ENCODE assay signal across 9 cellular contexts in the genomic region with DNA sequence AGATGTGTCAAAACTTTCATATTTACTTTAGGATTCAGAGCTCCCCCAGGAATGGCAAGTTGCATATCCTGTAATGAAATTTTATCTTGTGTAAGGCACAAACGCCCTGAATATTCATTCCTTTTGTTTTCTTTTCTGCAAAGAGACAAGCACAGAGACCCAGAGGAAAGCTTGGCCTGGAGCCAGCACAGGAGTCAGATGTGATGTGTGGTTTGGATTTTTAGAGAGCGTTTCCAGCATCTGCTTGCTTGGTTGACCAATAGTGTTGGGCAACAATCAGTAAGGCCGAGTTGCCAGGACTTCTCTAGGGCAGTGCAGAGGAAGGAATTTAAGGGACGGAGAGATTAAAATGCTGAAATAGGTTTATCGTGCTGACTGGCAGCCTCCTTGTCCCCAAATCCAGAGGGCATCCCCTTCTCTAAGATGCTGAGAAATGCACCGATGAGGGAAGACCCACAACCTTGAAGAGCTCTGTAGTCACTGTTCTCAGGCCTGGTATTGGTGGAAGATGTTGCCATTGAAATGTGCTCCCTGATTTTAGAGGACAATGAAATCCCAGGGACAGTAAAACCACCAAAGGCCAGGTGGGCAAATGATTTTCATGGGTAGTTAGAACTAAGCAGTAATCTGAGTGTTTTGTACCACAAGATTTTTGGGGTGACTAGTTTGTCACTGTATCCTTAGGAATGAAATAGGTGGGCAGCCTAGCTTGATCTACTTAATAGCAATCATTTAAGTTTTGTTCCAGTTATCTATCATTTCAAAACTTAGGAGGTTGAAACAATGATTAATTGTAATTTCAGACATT. TPM values are rescaled to one million over a fixed set of nuclear protein-coding genes. Genes with fewer than 3 reads are reported as not detected.
A peak's percentile ranks its signal among the peaks of the same experiment; 100 is the strongest.
DNase-seq lines count a peak whose midpoint lies in the region; FAIRE-seq and TF ChIP-seq lines count a peak whose summit lies in the region.
"Had no signal": no experiment of that assay in that cellular context is flagged by ENCODE, and none has a peak within 500 bp of the region (broad histone marks: within the 10 kb centered on the region; RNA-seq: fewer than 3 reads in every experiment).

No MANE protein-coding gene starts in this region.

- no peaks in the 10 kb centered on the region for H3K4me1 ChIP-seq in fibroblast of lung (ENCODE audit: control insufficient read depth, extremely low read depth, insufficient read depth, low read length)
- no peaks in the 10 kb centered on the region for H3K4me1 ChIP-seq in spleen

- TF ChIP-seq CTCF in fibroblast of lung (conservative IDR thresholded peaks at IDR 0.05 in 1 of 2, IDR thresholded peaks at IDR 0.05 in 1 of 2; ENCODE audit: low read depth in 1 of 2, low read length in 2 of 2): no peak
- TF ChIP-seq CTCF in spleen (IDR thresholded peaks at IDR 0.05 in 8 of 11, conservative IDR thresholded peaks at IDR 0.05 in 3 of 11): no peak

- H3K36me3 ChIP-seq in fibroblast of lung (ENCODE audit: control insufficient read depth, insufficient read depth, low read length) (no peaks in the 10 kb centered on the region), spleen (no peaks in the 10 kb centered on the region)

- TF ChIP-seq POLR2A in spleen (IDR thresholded peaks at IDR 0.05): no peak

- H3K27me3 ChIP-seq in fibroblast of lung (ENCODE audit: control insufficient read depth, insufficient read depth, low read length): no peaks in the 10 kb centered on the region
- H3K27me3 ChIP-seq in spleen (replicated peaks in 1 of 7): no peaks in the 10 kb centered on the region

- intact Hi-C loops in spleen (cut with DNase I; ENCODE audit: low total_unique reads): no loop called here

- no peak overlapping the region for H3K9ac ChIP-seq in fibroblast of lung (ENCODE audit: insufficient read depth, low read length)

- no peak for FAIRE-seq in RCC 7860 (lab: Jason Lieb, UNC)
- FAIRE-seq: islet of Langerhans had no signal

- H2AFZ ChIP-seq in fibroblast of lung (ENCODE audit: low read length): no peak overlapping the region

- H3K9me3 ChIP-seq in fibroblast of lung (ENCODE audit: control insufficient read depth, insufficient read depth, low read depth, low read length) (no peaks in the 10 kb centered on the region), spleen (peaks cover 0 to 5% (median 3%) of the 10 kb centered on the region in 8 donors)

- WGBS in spleen, 5 donors: 25 to 49% (median 38%) methylated on average over 6 of the region's 6 CpGs

- no peaks in the 10 kb centered on the region for H3K79me2 ChIP-seq in fibroblast of lung (ENCODE audit: control insufficient read depth, insufficient read depth, low read length)

- H3K4me3 ChIP-seq in fibroblast of lung (replicated peaks in 1 of 4; ENCODE audit: control extremely low read depth in 1 of 4, insufficient read depth in 1 of 4, low read depth in 3 of 4, low read length in 4 of 4): no peak overlapping the region
- H3K4me3 ChIP-seq in spleen: no peak overlapping the region

- H4K20me1 ChIP-seq in fibroblast of lung (ENCODE audit: control insufficient read depth, extremely low read depth, insufficient read depth, low read length): no peaks in the 10 kb centered on the region

- DNase-seq in GM04504 (ENCODE audit: low read depth) (peak; percentile 48), NCI-H446 treated with DMSO at 0.1 percent for 48 hours (lab: John Stamatoyannopoulos, UW) (peak; percentile 1), fibroblast of lung (ENCODE audit: low read depth in 2 of 2) (peak; percentile 37 to 84), putamen (ENCODE audit: low spot score) (peak; percentile 36), RCC 7860 (ENCODE audit: low spot score) (no peak), activated gamma-delta T cell (lab: John Stamatoyannopoulos, UW) (no peak), spleen (no peak)
- no peak for DNase-seq in effector CD4-positive, alpha-beta T cell

- no peak overlapping the region for H3K27ac ChIP-seq in fibroblast of lung (ENCODE audit: insufficient read depth, low read length)
- H3K27ac ChIP-seq in spleen: no peak overlapping the region

- H3K4me2 ChIP-seq in fibroblast of lung (ENCODE audit: extremely low read depth, insufficient read depth, low read length): no peak overlapping the region

RNA-seq across cellular contexts. Expression of a gene that starts 37.9 kb away (rescaled TPM):
- total RNA-seq in fibroblast of lung (11.4 and 20.8 TPM in 2 replicates), spleen (10 to 100 TPM; 18.9 to 55.7 (median 41.1) TPM)
- polyA plus RNA-seq in fibroblast of lung (0.23 and 1.1 TPM in 2 replicates), spleen (10 to 100 TPM in 1 of 3 donors, 1 to 10 TPM in 2; 5.7 to 13.5 (median 6.2) TPM)
- 0.20 and 1.0 TPM in 2 replicates for polyA plus RNA-seq in fibroblast of lung (2012)
- polyA minus RNA-seq in fibroblast of lung (ENCODE audit: low replicate concordance): 0.22 TPM in 1 of 2 replicates, not detected in the other

Comparison
In these comparisons a context has a peak if more than half of its experiments do, and no peak if none do; other contexts are left out.
1. DNase-seq: peak in GM04504 (single experiment), NCI-H446 treated with DMSO at 0.1 percent for 48 hours (single experiment), fibroblast of lung (2 of 2) and putamen (single experiment); none in RCC 7860 (single experiment), effector CD4-positive, alpha-beta T cell (single experiment), activated gamma-delta T cell (single experiment) and spleen (single experiment).